Comparison of ENCODE assay signal across 11 cellular contexts in the genomic region with DNA sequence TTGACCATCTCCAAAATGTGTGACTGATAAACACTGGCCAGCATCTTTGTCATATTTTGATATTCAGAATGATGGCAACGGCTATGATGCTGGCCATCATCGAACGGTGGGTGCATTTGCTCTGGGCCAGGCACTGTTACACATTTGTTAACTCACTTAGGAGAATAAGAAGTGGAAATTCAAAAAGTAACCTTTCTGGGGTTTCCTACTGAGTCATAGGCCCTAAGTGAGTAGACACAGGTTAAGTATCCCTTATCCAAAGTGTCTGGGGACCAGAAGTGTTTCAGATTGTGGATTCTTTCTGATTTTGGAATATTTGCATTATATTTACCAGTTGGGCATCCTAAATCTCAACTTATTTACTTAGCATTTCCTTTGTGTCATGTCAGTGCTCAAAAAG.
"Had no signal": no experiment of that assay in that cellular context is flagged by ENCODE, and none has a peak within 500 bp of the region (broad histone marks: within the 10 kb centered on the region; RNA-seq: fewer than 3 reads in every experiment).

No MANE protein-coding gene starts in this region.

- H3K4me3 ChIP-seq: GM23248, GM23338, HAP-1 had no signal

- H3K9ac ChIP-seq: GM23248 had no signal

- FAIRE-seq: H1, H54 had no signal

- H3K9me3 ChIP-seq: HAP-1 had no signal

- H3K4me2 ChIP-seq: GM23338 had no signal

- H3K27ac ChIP-seq: GM23248 had no signal

- DNase-seq: GM23248, GOT3, H7, H9, HCEC 1CT, HFFc6 had no signal

- H3K27ac Mint-ChIP-seq: GM23338, H9, HFFc6 had no signal

- H2AFZ ChIP-seq: GM23248, GM23338 had no signal

- ATAC-seq: GM23338, HCT116 had no signal

- H3K9me3 Mint-ChIP-seq: GM23338, H9, HFFc6 had no signal

- H3K4me3 Mint-ChIP-seq: GM23338, H9, HFFc6 had no signal
